10 cellular contexts compared by ENCODE assay signal in genomic region chr1:201348211-201348566, GRCh38. TPM values are rescaled to one million over a fixed set of nuclear protein-coding genes. Genes with fewer than 3 reads are reported as not detected.
DNase-seq lines count a peak whose midpoint lies in the region; ATAC-seq and TF ChIP-seq lines count a peak whose summit lies in the region.
"Had no signal": no experiment of that assay in that cellular context is flagged by ENCODE, and none has a peak within 500 bp of the region (broad histone marks: within the 10 kb centered on the region; RNA-seq: fewer than 3 reads in every experiment).

No MANE protein-coding gene starts in this region.

- H3K23ac ChIP-seq in mesendoderm (ENCODE audit: low read length) = no peak overlapping the region

- BruUV-seq in Panc1 (replicated peaks; lab: Mats Ljungman, UMichigan) = no TSS peak

- in situ Hi-C loops in Panc1 (cut with HindIII; ENCODE audit: low pct_unique_long_range_greater_than_20kb, low sequenced_read_pairs) = no loop called here

- no peaks in the 10 kb centered on the region for H3K79me1 ChIP-seq in mesendoderm (ENCODE audit: low read length)

- H3K4me3 ChIP-seq in GM06990 (replicated peaks; ENCODE audit: low read depth, low read length) = no peak overlapping the region
- H3K4me3 ChIP-seq in Panc1 (ENCODE audit: low read depth in 2 of 2, low read length in 2 of 2) = no peak overlapping the region
- no peak overlapping the region for H3K4me3 ChIP-seq in dorsolateral prefrontal cortex
- H3K4me3 ChIP-seq in mesendoderm (ENCODE audit: low read length) = no peak overlapping the region
- no peak overlapping the region for H3K4me3 ChIP-seq in coronary artery
- H3K4me3 ChIP-seq: skin epidermis had no signal

- no CpG with 5 or more reads among the region's 6 CpGs for WGBS in mesendoderm (ENCODE audit: extremely low coverage, insufficient coverage, low lambda C conversion rate)

- no peak overlapping the region for H2AK5ac ChIP-seq in mesendoderm (ENCODE audit: low read length)

- no peak overlapping the region for H4K8ac ChIP-seq in mesendoderm (ENCODE audit: low read depth, low read length)

- H3K79me2 ChIP-seq in mesendoderm (ENCODE audit: control insufficient read depth, insufficient read depth, low read length) = no peaks in the 10 kb centered on the region

- H4K5ac ChIP-seq in mesendoderm (ENCODE audit: low read length) = no peak overlapping the region

- H3K18ac ChIP-seq in mesendoderm (ENCODE audit: low read length) = no peak overlapping the region

- TF ChIP-seq CTCF in GM06990 (IDR thresholded peaks at IDR 0.05; ENCODE audit: insufficient read depth, low read length, poor library complexity, severe bottlenecking) = peak; percentile 80
- TF ChIP-seq CTCF in Panc1 (IDR thresholded peaks at IDR 0.05) = peak; percentile 83
- TF ChIP-seq CTCF in dorsolateral prefrontal cortex (IDR thresholded peaks at IDR 0.05 in 54 of 56, conservative IDR thresholded peaks at IDR 0.05 in 2 of 56; ENCODE audit: low read depth in 1 of 56, partially characterized antibody in 56 of 56) = peak in 51 of 56 donors; percentile 18 to 65 (median 37)
- no peak for TF ChIP-seq CTCF in coronary artery (IDR thresholded peaks at IDR 0.05)

- no peak overlapping the region for H3K9ac ChIP-seq in mesendoderm (ENCODE audit: low read length)

- H2BK15ac ChIP-seq in mesendoderm (replicated peaks; ENCODE audit: low read depth) = no peak overlapping the region

- POLR2A ChIA-PET in Panc1 (lab: Charles Lee) = no interaction called here

- H3K4ac ChIP-seq in mesendoderm (ENCODE audit: low read depth, low read length) = no peak overlapping the region

- H2BK5ac ChIP-seq in mesendoderm (ENCODE audit: low read length) = no peak overlapping the region

- peak overlapping the region; percentile 74 for H3K56ac ChIP-seq in mesendoderm (ENCODE audit: low read length)

- intact Hi-C loops in Panc1 (cut with micrococcal nuclease; ENCODE audit: unreplicated experiment) = loop anchor here (5.0 kb wide), 1 partner anchor 96 kb away; no protein-coding TSS in a partner anchor
- intact Hi-C loops in dorsolateral prefrontal cortex (cut with DNase I) = no loop called here

- H3K27me3 ChIP-seq in GM06990 (replicated peaks; ENCODE audit: control insufficient read depth, insufficient read depth, low read length) (no peaks in the 10 kb centered on the region; the same call in none of the 2 replicates), Panc1 (ENCODE audit: control insufficient read depth, insufficient read depth, low read length) (peaks cover 2% of the 10 kb centered on the region), dorsolateral prefrontal cortex (peaks cover 0 to 9% (median 0%) of the 10 kb centered on the region in 45 donors), mesendoderm (ENCODE audit: insufficient read depth, low read length, poor library complexity) (no peaks in the 10 kb centered on the region)

- H3K4me2 ChIP-seq in mesendoderm (ENCODE audit: low read length) = no peak overlapping the region

- no peak overlapping the region for H2BK120ac ChIP-seq in mesendoderm (ENCODE audit: low read depth, low read length)

- H3K36me3 ChIP-seq in GM06990 (ENCODE audit: control insufficient read depth, insufficient read depth, low read length) (no peaks in the 10 kb centered on the region), Panc1 (ENCODE audit: control insufficient read depth, insufficient read depth, low read length) (no peaks in the 10 kb centered on the region), mesendoderm (ENCODE audit: control insufficient read depth, insufficient read depth, low read length) (no peaks in the 10 kb centered on the region)

- H3K4me1 ChIP-seq in Panc1 (ENCODE audit: control insufficient read depth, insufficient read depth, low read length) (no peaks in the 10 kb centered on the region), mesendoderm (ENCODE audit: control insufficient read depth, low read depth, low read length) (no peaks in the 10 kb centered on the region)

- CTCF ChIA-PET in Panc1 (lab: Charles Lee) = interaction anchor here (0.6 to 1.1 kb wide), 3 partner anchors 73 to 346 kb away, joined by 3 to 6 read pairs (median 3); no protein-coding TSS in a partner anchor

- ATAC-seq in Panc1 = peak; percentile 88

- H3K9me3 ChIP-seq in Panc1 (ENCODE audit: control insufficient read depth, insufficient read depth, low read depth, low read length) = no peaks in the 10 kb centered on the region

- H3K27ac ChIP-seq in Panc1 (ENCODE audit: low read length) (no peak overlapping the region), dorsolateral prefrontal cortex (no peak overlapping the region), mesendoderm (ENCODE audit: low read depth, low read length) (no peak overlapping the region), coronary artery (no peak overlapping the region)

- no peak for DNase-seq in GM06990 (ENCODE audit: extremely low read depth, insufficient read length)
- peak; percentile 74 for DNase-seq in HPDE6-E6E7 (ENCODE audit: extremely low spot score)
- DNase-seq in Panc1 (ENCODE audit: low read depth, low spot score) = no peak
- peak in 6 of 10 donors; percentile 22 to 58 (median 35) for DNase-seq in dorsolateral prefrontal cortex
- DNase-seq in mesendoderm = peak; percentile 84
- DNase-seq in coronary artery (ENCODE audit: low spot score) = no peak
- DNase-seq in cerebellar nuclear complex (lab: John Stamatoyannopoulos, UW) = no peak
- DNase-seq in activated gamma-delta T cell treated with Interleukin-2 at 50 U/mL for 16 hours = no peak

RNA-seq across cellular contexts. Expression of gene TNNT2, which starts 29.3 kb away (rescaled TPM):
- total RNA-seq in Panc1 (2021; ENCODE audit: unreplicated experiment) = not detected
- polyA plus RNA-seq in Panc1 (2012; ENCODE audit: insufficient read length) = not detected
- total RNA-seq in dorsolateral prefrontal cortex = 10 to 100 TPM; 12.2 to 91.1 (median 35.5) TPM
- polyA plus RNA-seq in mesendoderm (2013, experiment 1 of 2) = 9.1 TPM
- polyA plus RNA-seq in mesendoderm (2013, experiment 2 of 2) = 10.8 TPM
- total RNA-seq: T-helper 2 cell treated with Interferon-gamma antibody and Interleukin-4, amounts not matched to agents 100 ng/mL and 5 ng/mL, for 36 hours had no signal

RNA-seq across cellular contexts. Expression of gene LAD1, which starts 50.9 kb away (rescaled TPM):
- total RNA-seq in Panc1 (2021; ENCODE audit: unreplicated experiment) (0.10 TPM), dorsolateral prefrontal cortex (1 to 10 TPM in 1 of 120 experiments, under 1 TPM in 1, not detected in 118; 0.32 to 1.0 TPM)
- polyA plus RNA-seq in Panc1 (2012; ENCODE audit: insufficient read length) = not detected
- polyA plus RNA-seq in mesendoderm (2013, experiment 1 of 2) = 35.3 TPM
- 35.8 TPM for polyA plus RNA-seq in mesendoderm (2013, experiment 2 of 2)
- total RNA-seq: T-helper 2 cell treated with Interferon-gamma antibody and Interleukin-4, amounts not matched to agents 100 ng/mL and 5 ng/mL, for 36 hours had no signal

Comparison
In these comparisons a context has a peak if more than half of its experiments do, and no peak if none do; other contexts are left out.
1. DNase-seq: peak in HPDE6-E6E7 (single experiment), dorsolateral prefrontal cortex (6 of 10) and mesendoderm (single experiment); none in GM06990 (single experiment), Panc1 (single experiment), coronary artery (single experiment), cerebellar nuclear complex (0 of 2) and activated gamma-delta T cell treated with Interleukin-2 at 50 U/mL for 16 hours (single experiment).
2. RNA of gene TNNT2, which starts 29.3 kb away (total RNA-seq): 12.2 to 91.1 TPM in dorsolateral prefrontal cortex; not detected in Panc1 (single experiment); every median in the first group is over 10 times any median in the second.